In genomic region chr6:139577991-139578604, GRCh38 we compare ENCODE assay signal across 11 cellular contexts.
DNase-seq lines count a peak whose midpoint lies in the region; FAIRE-seq and TF ChIP-seq lines count a peak whose summit lies in the region.
"Had no signal": no experiment of that assay in that cellular context is flagged by ENCODE, and none has a peak within 500 bp of the region (broad histone marks: within the 10 kb centered on the region; RNA-seq: fewer than 3 reads in every experiment).

No MANE protein-coding gene starts in this region.

- H3K36me3 ChIP-seq in ACC112 (ENCODE audit: insufficient read depth, low read length), result no peaks in the 10 kb centered on the region
- H3K36me3 ChIP-seq in muscle layer of duodenum (ENCODE audit: control insufficient read depth in 1 of 2, insufficient read depth in 2 of 2, low read length in 2 of 2), result no peaks in the 10 kb centered on the region
- H3K36me3 ChIP-seq: BLaER1 had no signal

- H3K27ac ChIP-seq in ACC112 (ENCODE audit: low read depth, low read length) (peak overlapping the region; percentile 83), muscle layer of duodenum (ENCODE audit: low read length) (peak overlapping the region; percentile 7)
- H3K27ac ChIP-seq: BLaER1 had no signal

- H3K79me2 ChIP-seq in ACC112 (ENCODE audit: control insufficient read depth, insufficient read depth, low read length, unreplicated experiment), result no peaks in the 10 kb centered on the region

- DNase-seq in HS-5 (ENCODE audit: low read depth), result peak; percentile 87
- peak; percentile 76 to 92 for DNase-seq in cardiac fibroblast (ENCODE audit: low read depth in 2 of 2)
- no peak for DNase-seq in SKM-1 (lab: John Stamatoyannopoulos, UW; ENCODE audit: unreplicated experiment)
- no peak for DNase-seq in NCI-H187 treated with DMSO at 0.1 percent for 48 hours (lab: John Stamatoyannopoulos, UW)
- DNase-seq in germinal center (ENCODE audit: low spot score), result no peak
- no peak for DNase-seq in GM19239 (ENCODE audit: insufficient read length, low spot score)
- DNase-seq: mucosa of descending colon, NCI-H1694 had no signal

- H3K9me3 ChIP-seq in muscle layer of duodenum (ENCODE audit: control insufficient read depth in 1 of 2, low read length in 2 of 2), result no peaks in the 10 kb centered on the region
- H3K9me3 ChIP-seq: BLaER1, mucosa of descending colon had no signal

- peaks cover 27% of the 10 kb centered on the region for H3K4me1 ChIP-seq in ACC112 (ENCODE audit: control insufficient read depth, insufficient read depth, low read length, unreplicated experiment)
- H3K4me1 ChIP-seq in muscle layer of duodenum (ENCODE audit: control insufficient read depth in 1 of 2, insufficient read depth in 2 of 2, low read length in 2 of 2), result no peaks in the 10 kb centered on the region
- H3K4me1 ChIP-seq: BLaER1 had no signal

- H3K27me3 ChIP-seq in ACC112 (ENCODE audit: insufficient read depth, low read length) (no peaks in the 10 kb centered on the region), muscle layer of duodenum (ENCODE audit: low read depth, low read length) (no peaks in the 10 kb centered on the region)
- H3K27me3 ChIP-seq: BLaER1 had no signal

- H2AFZ ChIP-seq in ACC112 (ENCODE audit: low read length, unreplicated experiment), result peak overlapping the region; percentile 85

- FAIRE-seq in GM19239 (lab: Jason Lieb, UNC), result no peak

- no peak for TF ChIP-seq CTCF in cardiac fibroblast (IDR thresholded peaks at IDR 0.05; ENCODE audit: low read depth, low read length)

- H3K4me3 ChIP-seq in ACC112 (ENCODE audit: low read depth, low read length) (no peak overlapping the region), cardiac fibroblast (replicated peaks in 1 of 2; ENCODE audit: low read depth in 2 of 2, low read length in 2 of 2) (no peak overlapping the region), muscle layer of duodenum (ENCODE audit: low read depth in 1 of 2, low read length in 2 of 2) (no peak overlapping the region)
- H3K4me3 ChIP-seq: BLaER1, mucosa of descending colon had no signal

Comparison
In these comparisons a context has a peak if more than half of its experiments do, and no peak if none do; other contexts are left out.
1. DNase-seq: peak in HS-5 (single experiment) and cardiac fibroblast (2 of 2); none in SKM-1 (single experiment), NCI-H187 treated with DMSO at 0.1 percent for 48 hours (single experiment), germinal center (single experiment) and GM19239 (single experiment).